In the genomic region with DNA sequence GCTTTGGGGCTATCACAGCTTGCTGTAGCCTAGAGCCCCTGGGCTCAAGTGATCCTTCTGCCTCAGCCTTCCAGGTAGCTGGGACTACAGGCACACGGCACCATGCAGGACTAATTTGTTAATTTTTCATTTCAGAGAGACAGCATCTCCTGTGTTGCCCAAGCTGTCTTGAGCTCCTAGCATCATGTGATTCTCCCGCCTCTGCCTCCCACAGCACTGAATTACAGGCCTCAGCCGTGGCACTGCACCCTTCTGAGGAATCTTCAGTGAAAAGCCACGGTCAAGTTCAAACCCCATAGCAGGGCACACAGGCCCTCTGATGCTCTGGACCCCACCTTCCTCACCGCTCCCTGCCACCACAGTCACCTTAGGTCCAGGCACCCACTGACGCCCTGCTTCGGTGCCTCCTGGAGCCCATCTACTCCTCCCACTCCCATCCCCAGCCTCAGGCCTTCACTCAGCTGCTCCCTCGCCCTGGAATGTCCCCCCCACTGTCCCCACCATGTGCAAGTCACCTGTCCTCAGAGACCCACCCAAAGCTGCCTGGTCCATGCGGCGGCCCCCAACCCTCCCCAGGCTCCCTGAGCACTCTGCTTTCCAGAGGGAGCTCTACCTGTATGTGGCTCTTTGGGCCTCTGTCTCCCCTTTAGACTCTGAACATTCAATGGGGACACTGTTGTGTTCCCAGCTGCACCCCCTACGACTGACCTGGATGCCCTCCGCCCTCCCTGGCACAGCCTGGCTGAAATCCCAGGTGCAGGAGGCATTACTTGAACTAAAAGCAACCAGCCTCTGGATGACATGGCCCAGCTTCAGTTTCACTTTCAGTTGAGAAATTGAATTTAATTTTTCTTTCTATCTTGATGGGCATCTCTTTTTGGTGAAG, we compare ENCODE assay signal across 1 cellular context.
TF ChIP-seq lines count a peak whose summit lies in the region.

No MANE protein-coding gene starts in this region.

TF ChIP-seq in endothelial cell of umbilical vein, 7 proteins besides CTCF, POLR2A, EP300 and RAD21:
- TF ChIP-seq EZH2 (IDR thresholded peaks at IDR 0.05; ENCODE audit: borderline replicate concordance, low read depth, low read length, severe bottlenecking) (no peak), MYC (IDR thresholded peaks at IDR 0.05; ENCODE audit: low read depth, low read length) (no peak), POLR2AphosphoS5 (IDR thresholded peaks at IDR 0.05; ENCODE audit: insufficient read depth, low read depth, low read length) (no peak)
